ENCODE assay signal across 11 cellular contexts in the genomic region with DNA sequence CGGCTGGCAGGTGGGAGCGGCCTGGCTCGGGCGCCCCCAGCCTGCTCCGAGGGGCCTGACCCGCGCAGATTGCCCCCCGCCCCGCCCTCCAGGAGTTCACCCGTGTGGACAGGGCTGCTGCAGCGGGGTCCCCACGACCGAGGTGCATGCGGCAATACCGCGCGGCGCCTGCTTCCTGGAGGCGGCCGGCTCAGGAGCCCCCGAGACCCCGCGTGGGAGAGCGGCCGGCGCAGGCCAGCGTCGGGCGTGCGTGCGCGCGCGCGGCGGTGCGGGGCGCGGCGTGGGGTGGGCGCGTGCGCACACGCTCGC. TPM values are rescaled to one million over a fixed set of nuclear protein-coding genes. Genes with fewer than 3 reads are reported as not detected.
DNase-seq lines count a peak whose midpoint lies in the region; ATAC-seq, FAIRE-seq and TF ChIP-seq lines count a peak whose summit lies in the region.
"Had no signal": no experiment of that assay in that cellular context is flagged by ENCODE, and none has a peak within 500 bp of the region (broad histone marks: within the 10 kb centered on the region; RNA-seq: fewer than 3 reads in every experiment).

No MANE protein-coding gene starts in this region.

- no peak for FAIRE-seq in urothelium cell line (lab: Jason Lieb, UNC)
- FAIRE-seq: GM18507 had no signal

- peak overlapping the region in 4 of 10 donors; percentile 81 to 95 (median 88) for H3K4me3 Mint-ChIP-seq in naive thymus-derived CD4-positive, alpha-beta T cell

- no peak for ATAC-seq in Right ventricle myocardium superior (ENCODE audit: poor library complexity)
- ATAC-seq in naive thymus-derived CD4-positive, alpha-beta T cell: peak; percentile 42

- no peaks in the 10 kb centered on the region for H3K9me3 ChIP-seq in left ventricle myocardium inferior (replicated peaks)
- no peaks in the 10 kb centered on the region for H3K9me3 ChIP-seq in ectodermal cell (ENCODE audit: control insufficient read depth, low read length)
- H3K9me3 ChIP-seq in naive thymus-derived CD4-positive, alpha-beta T cell (ENCODE audit: control insufficient read depth in 2 of 3, low read length in 3 of 3): no peaks in the 10 kb centered on the region
- no peaks in the 10 kb centered on the region for H3K9me3 ChIP-seq in vagina
- H3K9me3 ChIP-seq: mucosa of descending colon had no signal

- H3K36me3 Mint-ChIP-seq in naive thymus-derived CD4-positive, alpha-beta T cell: no peaks in the 10 kb centered on the region

- CTCF ChIA-PET in naive thymus-derived CD4-positive, alpha-beta T cell (lab: Charles Lee): interaction anchor here (1.8 kb wide), 1 partner anchor 162 kb away, joined by 7 read pairs; no protein-coding TSS in a partner anchor

- H3K27me3 Mint-ChIP-seq in naive thymus-derived CD4-positive, alpha-beta T cell: peaks cover 41 to 54% (median 45%) of the 10 kb centered on the region in 5 donors

- POLR2A ChIA-PET in naive thymus-derived CD4-positive, alpha-beta T cell (lab: Charles Lee): no interaction called here

- H3K9me3 Mint-ChIP-seq in naive thymus-derived CD4-positive, alpha-beta T cell: peaks cover 0 to 2% (median 0%) of the 10 kb centered on the region in 11 donors

- 2% methylated on average over 45 of the region's 45 CpGs for WGBS in ectodermal cell, 2 experiments

- H3K27me3 ChIP-seq in left ventricle myocardium inferior (ENCODE audit: low read depth): peaks cover 94% of the 10 kb centered on the region
- peaks cover 36% of the 10 kb centered on the region for H3K27me3 ChIP-seq in ectodermal cell (ENCODE audit: control insufficient read depth, insufficient read depth, low read length, poor library complexity, severe bottlenecking)
- H3K27me3 ChIP-seq in naive thymus-derived CD4-positive, alpha-beta T cell (ENCODE audit: control insufficient read depth in 2 of 2, insufficient read depth in 2 of 2, low read length in 2 of 2): peaks cover 8 to 10% of the 10 kb centered on the region in 2 donors
- H3K27me3 ChIP-seq in vagina: no peaks in the 10 kb centered on the region

- H3K27ac Mint-ChIP-seq in naive thymus-derived CD4-positive, alpha-beta T cell: no peak overlapping the region

- H3K4me1 Mint-ChIP-seq in naive thymus-derived CD4-positive, alpha-beta T cell: peaks cover under 1 to 14% (median 7%) of the 10 kb centered on the region in 7 donors

- intact Hi-C loops in left ventricle myocardium inferior (cut with micrococcal nuclease) (loop anchor here (5.0 kb wide), 1 partner anchor 161 kb away; no protein-coding TSS in a partner anchor), Right ventricle myocardium superior (cut with DNase I) (loop anchor here (1.0 to 10.0 kb wide), 2 partner anchors 163 to 238 kb away; no protein-coding TSS in a partner anchor), vagina (cut with DNase I) (loop anchor here (5.0 kb wide), 2 partner anchors 161 to 181 kb away; no protein-coding TSS in a partner anchor)
- intact Hi-C loops in naive thymus-derived CD4-positive, alpha-beta T cell (cut with micrococcal nuclease): loop anchor here (1.0 to 5.0 kb wide), 3 partner anchors 71 to 181 kb away; a partner anchor contains a TSS

- DNase-seq in left ventricle myocardium inferior (no peak), Right ventricle myocardium superior (no peak), vagina (ENCODE audit: extremely low spot score in 2 of 2) (no peak), retina (no peak), urothelium cell line (ENCODE audit: low spot score) (no peak)
- DNase-seq in naive thymus-derived CD4-positive, alpha-beta T cell: no peak
- DNase-seq in stimulated activated CD4-positive, alpha-beta T cell treated with anti-CD3 and anti-CD28 coated beads, Interleukin-12 subunit alpha, Interleukin-12 subunit beta, amount 100 ng/mL, for 4 hours: no peak

- TF ChIP-seq CTCF in left ventricle myocardium inferior (IDR thresholded peaks at IDR 0.05; ENCODE audit: borderline replicate concordance) (no peak), vagina (IDR thresholded peaks at IDR 0.05) (no peak)

- H3K27ac ChIP-seq in left ventricle myocardium inferior (replicated peaks): no peak overlapping the region
- no peak overlapping the region for H3K27ac ChIP-seq in ectodermal cell (ENCODE audit: insufficient read depth, low read depth, low read length, poor library complexity, severe bottlenecking)
- no peak overlapping the region for H3K27ac ChIP-seq in naive thymus-derived CD4-positive, alpha-beta T cell (ENCODE audit: low read depth, low read length)
- H3K27ac ChIP-seq in vagina: no peak overlapping the region
- H3K27ac ChIP-seq: C4-2B had no signal

- TF ChIP-seq POLR2A in vagina (IDR thresholded peaks at IDR 0.05): no peak

- H3K4me1 ChIP-seq in left ventricle myocardium inferior (peaks cover 31% of the 10 kb centered on the region), ectodermal cell (ENCODE audit: control insufficient read depth, insufficient read depth, low read length) (peaks cover 16% of the 10 kb centered on the region), vagina (peaks cover 25% of the 10 kb centered on the region)
- H3K4me1 ChIP-seq in naive thymus-derived CD4-positive, alpha-beta T cell (ENCODE audit: control insufficient read depth in 2 of 2, insufficient read depth in 2 of 2, low read length in 2 of 2): peaks cover 8 to 11% of the 10 kb centered on the region in 2 donors

- H3K4me3 ChIP-seq in left ventricle myocardium inferior (peak overlapping the region; percentile 65), ectodermal cell (ENCODE audit: insufficient read depth, low read depth, low read length) (peak overlapping the region; percentile 18), vagina (peak overlapping the region; percentile 47 to 51)
- peak overlapping the region; percentile 28 for H3K4me3 ChIP-seq in naive thymus-derived CD4-positive, alpha-beta T cell (ENCODE audit: low read length)
- H3K4me3 ChIP-seq: mucosa of descending colon had no signal

- no peaks in the 10 kb centered on the region for H3K36me3 ChIP-seq in left ventricle myocardium inferior
- no peaks in the 10 kb centered on the region for H3K36me3 ChIP-seq in ectodermal cell (ENCODE audit: control insufficient read depth, insufficient read depth, low read length)
- H3K36me3 ChIP-seq in naive thymus-derived CD4-positive, alpha-beta T cell (ENCODE audit: control insufficient read depth in 2 of 3, insufficient read depth in 3 of 3, low read length in 3 of 3): no peaks in the 10 kb centered on the region
- H3K36me3 ChIP-seq in vagina: no peaks in the 10 kb centered on the region

RNA-seq across cellular contexts. Expression of a gene that starts 1.0 kb away (rescaled TPM):
- total RNA-seq in left ventricle myocardium inferior (0.49 TPM), Right ventricle myocardium superior (0.65 TPM), vagina (9.3 TPM)
- polyA plus RNA-seq in ectodermal cell (2013, experiment 1 of 4): 1.6 TPM
- polyA plus RNA-seq in ectodermal cell (2013, experiment 2 of 4): 2.1 TPM
- polyA plus RNA-seq in ectodermal cell (2013, experiment 3 of 4): 1.4 TPM
- polyA plus RNA-seq in ectodermal cell (2013, experiment 4 of 4): 1.7 TPM
- total RNA-seq in naive thymus-derived CD4-positive, alpha-beta T cell: under 1 TPM in 3 of 5 experiments, not detected in 2; 0.11 to 0.32 (median 0.22) TPM
- not detected for polyA plus RNA-seq in naive thymus-derived CD4-positive, alpha-beta T cell

RNA-seq across cellular contexts. Expression of a gene that starts 7.2 kb away (rescaled TPM):
- total RNA-seq in left ventricle myocardium inferior (2.4 TPM), Right ventricle myocardium superior (2.2 TPM), vagina (3.4 TPM)
- polyA plus RNA-seq in ectodermal cell (2013, experiment 1 of 4): 0.72 TPM
- polyA plus RNA-seq in ectodermal cell (2013, experiment 2 of 4): 1.5 TPM
- polyA plus RNA-seq in ectodermal cell (2013, experiment 3 of 4): 1.9 TPM
- 1.7 TPM for polyA plus RNA-seq in ectodermal cell (2013, experiment 4 of 4)
- 10 to 100 TPM in 1 of 5 experiments, 1 to 10 TPM in 4; 2.1 to 11.1 (median 3.5) TPM for total RNA-seq in naive thymus-derived CD4-positive, alpha-beta T cell
- 1 to 10 TPM in 1 of 2 donors, under 1 TPM in 1; 0.99 to 1.9 TPM for polyA plus RNA-seq in naive thymus-derived CD4-positive, alpha-beta T cell

RNA-seq across cellular contexts. Expression of a gene that starts 21.8 kb away (rescaled TPM):
- total RNA-seq in left ventricle myocardium inferior: 51.3 TPM
- total RNA-seq in Right ventricle myocardium superior: 61.1 TPM
- polyA plus RNA-seq in ectodermal cell (2013, experiment 1 of 4): 216 TPM
- 222 TPM for polyA plus RNA-seq in ectodermal cell (2013, experiment 2 of 4)
- 173 TPM for polyA plus RNA-seq in ectodermal cell (2013, experiment 3 of 4)
- 166 TPM for polyA plus RNA-seq in ectodermal cell (2013, experiment 4 of 4)
- 100 to 1,000 TPM; 212 to 271 (median 261) TPM for total RNA-seq in naive thymus-derived CD4-positive, alpha-beta T cell
- 10 to 100 TPM; 43.6 to 64.4 TPM for polyA plus RNA-seq in naive thymus-derived CD4-positive, alpha-beta T cell
- 96.5 TPM for total RNA-seq in vagina

RNA-seq across cellular contexts. Expression of a gene that starts 29.5 kb away (rescaled TPM):
- total RNA-seq in left ventricle myocardium inferior (11.7 TPM), Right ventricle myocardium superior (12.6 TPM), vagina (52.1 TPM)
- 66.3 TPM for polyA plus RNA-seq in ectodermal cell (2013, experiment 1 of 4)
- 57.5 TPM for polyA plus RNA-seq in ectodermal cell (2013, experiment 2 of 4)
- polyA plus RNA-seq in ectodermal cell (2013, experiment 3 of 4): 56.4 TPM
- 57.8 TPM for polyA plus RNA-seq in ectodermal cell (2013, experiment 4 of 4)
- 10 to 100 TPM in 4 of 5 experiments, 1 to 10 TPM in 1; 8.0 to 28.1 (median 10.4) TPM for total RNA-seq in naive thymus-derived CD4-positive, alpha-beta T cell
- polyA plus RNA-seq in naive thymus-derived CD4-positive, alpha-beta T cell: 1 to 10 TPM; 3.4 to 3.9 TPM

RNA-seq across cellular contexts. Expression of a gene that starts 44.2 kb away (rescaled TPM):
- 10.9 TPM for total RNA-seq in left ventricle myocardium inferior
- total RNA-seq in Right ventricle myocardium superior: 10.2 TPM
- polyA plus RNA-seq in ectodermal cell (2013, experiment 1 of 4): 25.9 TPM
- polyA plus RNA-seq in ectodermal cell (2013, experiment 2 of 4): 26.2 TPM
- polyA plus RNA-seq in ectodermal cell (2013, experiment 3 of 4): 21.4 TPM
- 19.9 TPM for polyA plus RNA-seq in ectodermal cell (2013, experiment 4 of 4)
- total RNA-seq in naive thymus-derived CD4-positive, alpha-beta T cell: 10 to 100 TPM; 50.4 to 78.6 (median 62.7) TPM
- polyA plus RNA-seq in naive thymus-derived CD4-positive, alpha-beta T cell: 1 to 10 TPM; 5.0 to 7.8 TPM
- total RNA-seq in vagina: 15.7 TPM
